21 cellular contexts compared by ENCODE assay signal in genomic region chr18:45440246-45440645, GRCh38.
"Had no signal": no experiment of that assay in that cellular context is flagged by ENCODE, and none has a peak within 500 bp of the region (broad histone marks: within the 10 kb centered on the region; RNA-seq: fewer than 3 reads in every experiment).

No MANE protein-coding gene starts in this region.

- H3K36me3 ChIP-seq: MG63, SJSA1 had no signal

- DNase-seq: KBM-7; MG63; NCI-H1092; NCI-H1105 treated with DMSO at 0.1 percent for 48 hours; NCI-H1417 treated with DMSO at 0.1 percent for 48 hours; NCI-H146; NCI-H1694 treated with DMSO at 0.1 percent for 48 hours; NCI-H1930; NCI-H2081; NCI-H2107; NCI-H2227 treated with DMSO at 0.1 percent for 48 hours; NCI-H524; NCI-H526 treated with DMSO at 0.1 percent for 48 hours; NCI-H748 treated with DMSO at 0.1 percent for 48 hours; NK-92 treated with Interleukin-12 subunit alpha and Interleukin-12 subunit beta, amount 100 ng/mL, for 24 hours; Right ventricle myocardium superior; RPMI8226; SIG-M5 had no signal

- H3K27me3 ChIP-seq: MG63, SJSA1 had no signal

- FAIRE-seq: RCC 7860 had no signal

- H3K4me3 ChIP-seq: MG63, SJSA1, SK-N-MC had no signal
